Comparison of ENCODE assay signal across 28 cellular contexts in the genomic region with DNA sequence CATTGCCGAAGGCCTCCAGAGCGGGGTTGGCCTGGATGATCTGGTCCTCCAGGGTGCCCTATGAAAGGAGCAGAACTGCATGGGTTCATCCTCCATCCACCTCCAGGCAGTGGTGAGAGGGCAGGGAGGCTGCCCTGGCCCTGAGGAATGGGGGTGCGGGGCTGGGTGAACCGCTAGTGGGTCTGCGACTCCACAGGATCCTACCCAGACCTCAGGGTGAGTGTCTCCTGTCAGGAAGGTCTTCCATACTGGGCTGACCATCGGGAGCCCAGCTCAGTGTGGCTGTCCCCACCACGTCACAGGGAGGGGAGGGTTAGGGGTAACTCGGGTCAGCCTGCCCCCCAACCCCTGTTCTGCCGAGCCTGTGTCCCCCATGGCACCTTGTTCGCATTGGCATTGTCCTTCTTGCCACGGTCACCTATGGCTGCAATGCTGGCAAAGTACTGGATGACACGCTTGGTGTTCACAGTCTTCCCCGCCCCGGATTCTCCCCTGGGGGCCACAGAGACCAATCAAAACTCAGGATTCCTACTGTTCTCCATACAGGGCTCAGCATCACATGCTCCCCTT. TPM values are rescaled to one million over a fixed set of nuclear protein-coding genes. Genes with fewer than 3 reads are reported as not detected.
"Had no signal": no experiment of that assay in that cellular context is flagged by ENCODE, and none has a peak within 500 bp of the region (broad histone marks: within the 10 kb centered on the region; RNA-seq: fewer than 3 reads in every experiment).

No MANE protein-coding gene starts in this region.

- H3K27ac ChIP-seq: SK-N-MC, VCaP had no signal

- H3K4me3 ChIP-seq: SK-N-MC had no signal

- ATAC-seq: activated T-helper 17 cell treated with anti-CD3 and anti-CD28 coated beads, Interleukin-2, amount 50 U/mL, for 72 hours; Panc1 had no signal

- DNase-seq: activated CD4-positive, alpha-beta memory T cell treated with anti-CD3 and anti-CD28 coated beads for 36 hours; activated CD4-positive, alpha-beta T cell treated with anti-CD3 and anti-CD28 coated beads, Interleukin-2, amount 10 ng/mL, durations not matched to agents 7 days and 5 days; activated CD4-positive, CD25-positive, alpha-beta regulatory T cell; activated CD8-positive, alpha-beta memory T cell treated with anti-CD3 and anti-CD28 coated beads for 24 hours; activated gamma-delta T cell; activated naive CD4-positive, alpha-beta T cell treated with anti-CD3 and anti-CD28 coated beads for 36 hours; activated T-cell treated with anti-CD3 and anti-CD28 coated beads, Interleukin-2, amount 50 U/mL, for 48 hours; amygdala; cerebellar nuclear complex; Karpas-422; MM.1S; NCI-H1105; NCI-H1436; NCI-H1694 treated with DMSO at 0.1 percent for 48 hours; NCI-H2029 treated with DMSO at 0.1 percent for 48 hours; NCI-H510A treated with DMSO at 0.1 percent for 48 hours; NCI-H69; NK-92 treated with Interleukin-12 subunit alpha and Interleukin-12 subunit beta, amount 100 ng/mL, for 24 hours; OCI-M1; RPMI8226; SHP77; T-helper 1 cell had no signal

RNA-seq across cellular contexts. Expression of gene MYH6, which starts 3.7 kb away (rescaled TPM):
- total RNA-seq: activated naive CD4-positive, alpha-beta T cell treated with anti-CD3 and anti-CD28 coated beads for 36 hours; astrocyte; T-helper 2 cell treated with Interferon-gamma antibody and Interleukin-4, amounts not matched to agents 100 ng/mL and 5 ng/mL, for 36 hours had no signal

RNA-seq across cellular contexts. Expression of gene CMTM5, which starts 27.6 kb away (rescaled TPM):
- total RNA-seq: activated CD4-positive, alpha-beta memory T cell treated with anti-CD3 and anti-CD28 coated beads for 36 hours; activated CD4-positive, alpha-beta T cell treated with anti-CD3 and anti-CD28 coated beads, Interleukin-2, amount 10 ng/mL, durations not matched to agents 7 days and 5 days; activated naive CD4-positive, alpha-beta T cell treated with anti-CD3 and anti-CD28 coated beads for 36 hours; activated T-helper 17 cell treated with anti-CD3 and anti-CD28 coated beads, Interleukin-2, amount 50 U/mL, for 72 hours; astrocyte; T-helper 2 cell treated with Interferon-gamma antibody and Interleukin-4, amounts not matched to agents 100 ng/mL and 5 ng/mL, for 36 hours had no signal

RNA-seq across cellular contexts. Expression of gene MYH7, which starts 31.0 kb away (rescaled TPM):
- total RNA-seq: activated naive CD4-positive, alpha-beta T cell treated with anti-CD3 and anti-CD28 coated beads for 36 hours; astrocyte; T-helper 2 cell treated with Interferon-gamma antibody and Interleukin-4, amounts not matched to agents 100 ng/mL and 5 ng/mL, for 36 hours had no signal

RNA-seq across cellular contexts. Expression of gene IL25, which starts 31.8 kb away (rescaled TPM):
- total RNA-seq: activated CD4-positive, alpha-beta memory T cell treated with anti-CD3 and anti-CD28 coated beads for 36 hours; activated CD4-positive, alpha-beta T cell treated with anti-CD3 and anti-CD28 coated beads, Interleukin-2, amount 10 ng/mL, durations not matched to agents 7 days and 5 days; activated naive CD4-positive, alpha-beta T cell treated with anti-CD3 and anti-CD28 coated beads for 36 hours; activated T-helper 17 cell treated with anti-CD3 and anti-CD28 coated beads, Interleukin-2, amount 50 U/mL, for 72 hours; astrocyte; T-helper 2 cell treated with Interferon-gamma antibody and Interleukin-4, amounts not matched to agents 100 ng/mL and 5 ng/mL, for 36 hours had no signal

RNA-seq across cellular contexts. Expression of gene EFS, which starts 39.4 kb away (rescaled TPM):
- total RNA-seq: activated CD4-positive, alpha-beta memory T cell treated with anti-CD3 and anti-CD28 coated beads for 36 hours; activated CD4-positive, alpha-beta T cell treated with anti-CD3 and anti-CD28 coated beads, Interleukin-2, amount 10 ng/mL, durations not matched to agents 7 days and 5 days; activated naive CD4-positive, alpha-beta T cell treated with anti-CD3 and anti-CD28 coated beads for 36 hours; activated T-helper 17 cell treated with anti-CD3 and anti-CD28 coated beads, Interleukin-2, amount 50 U/mL, for 72 hours; T-helper 2 cell treated with Interferon-gamma antibody and Interleukin-4, amounts not matched to agents 100 ng/mL and 5 ng/mL, for 36 hours had no signal
